Comparison of ENCODE assay signal across 8 cellular contexts in the genomic region with DNA sequence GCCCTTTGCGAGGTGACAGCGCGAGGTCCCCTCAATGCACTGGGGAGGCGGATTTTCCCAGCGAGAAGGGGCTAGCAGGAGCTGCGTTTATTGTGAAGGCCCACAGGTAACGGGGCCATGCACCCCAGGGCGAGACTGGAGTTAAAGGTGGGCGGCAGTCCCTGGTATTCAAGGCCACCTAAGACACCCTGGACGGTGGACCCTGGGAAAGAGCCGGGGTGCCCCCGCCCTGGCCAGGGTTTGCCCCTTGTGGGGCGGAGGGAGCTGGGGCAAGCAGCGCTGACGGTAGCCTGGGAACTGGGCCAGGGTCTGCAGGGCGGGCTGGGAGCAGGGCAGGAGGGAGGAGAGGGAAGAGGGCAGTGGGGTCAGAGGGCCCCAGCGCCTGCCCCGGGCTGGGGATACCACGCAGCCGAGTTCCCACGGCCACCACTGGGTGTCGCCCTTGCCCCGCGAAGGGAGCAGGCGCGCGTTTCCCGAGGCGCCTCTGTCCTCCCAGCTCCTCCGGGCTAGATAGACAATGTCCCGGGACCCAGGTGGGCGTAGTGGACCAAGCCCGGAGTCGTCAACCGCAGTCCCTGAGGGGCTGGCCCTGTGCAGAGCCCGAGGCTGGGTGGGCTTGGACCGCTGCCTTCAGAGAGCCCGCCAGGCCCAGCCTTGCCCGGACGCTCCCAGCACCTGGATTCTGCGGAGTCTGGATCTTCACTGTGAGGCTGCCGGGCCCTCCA.
DNase-seq lines count a peak whose midpoint lies in the region; ATAC-seq and TF ChIP-seq lines count a peak whose summit lies in the region.

No MANE protein-coding gene starts in this region.

- peaks cover 16% of the 10 kb centered on the region for H3K9me3 Mint-ChIP-seq in nephron

- H3K9me3 ChIP-seq in esophagus muscularis mucosa, result no peaks in the 10 kb centered on the region

- no peak overlapping the region for H3K27ac ChIP-seq in esophagus muscularis mucosa (replicated peaks in 1 of 4)

- peak; percentile 93 for ATAC-seq in HG02798 (IDR thresholded peaks at IDR 0.05; ENCODE audit: poor library complexity, unreplicated experiment)

- peaks cover 5% of the 10 kb centered on the region for H3K4me1 Mint-ChIP-seq in nephron

- TF ChIP-seq CTCF in esophagus muscularis mucosa (IDR thresholded peaks at IDR 0.05) (peak; percentile 78 to 100 (median 96)), nephron (IDR thresholded peaks at IDR 0.05; ENCODE audit: unreplicated experiment in 3 of 3) (peak; percentile 94 to 96 (median 96))

- H3K4me1 ChIP-seq in esophagus muscularis mucosa, result peaks cover 6 to 8% (median 6%) of the 10 kb centered on the region in 4 donors

- no peak overlapping the region for H3K27ac Mint-ChIP-seq in nephron

- H3K36me3 ChIP-seq in esophagus muscularis mucosa, result no peaks in the 10 kb centered on the region

- TF ChIP-seq POLR2A in esophagus muscularis mucosa (IDR thresholded peaks at IDR 0.05; ENCODE audit: low read depth), result no peak

- 42% methylated on average over 30 of the region's 42 CpGs for WGBS in esophagus muscularis mucosa

- no peak for TF ChIP-seq EP300 in esophagus muscularis mucosa (IDR thresholded peaks at IDR 0.05)

- intact Hi-C loops in esophagus muscularis mucosa (cut with DNase I), result no loop called here

- DNase-seq in NCI-H2107 (lab: John Stamatoyannopoulos, UW) (peak; percentile 37), NCI-H2107 treated with DMSO at 0.1 percent for 48 hours (lab: John Stamatoyannopoulos, UW; ENCODE audit: unreplicated experiment) (no peak), NCI-H526 (lab: John Stamatoyannopoulos, UW) (peak; percentile 29 to 68), activated T-cell treated with anti-CD3 and anti-CD28 coated beads for 1 hour (ENCODE audit: low read depth) (peak; percentile 65), esophagus muscularis mucosa (ENCODE audit: extremely low spot score) (no peak)
- peak; percentile 57 for DNase-seq in stimulated activated naive CD4-positive, alpha-beta T cell treated with Interleukin-2 at 50 U/mL for 16 hours (lab: John Stamatoyannopoulos, UW)

- no peaks in the 10 kb centered on the region for H3K27me3 ChIP-seq in esophagus muscularis mucosa

- peaks cover 3% of the 10 kb centered on the region for H3K27me3 Mint-ChIP-seq in nephron (ENCODE audit: low read depth)

- peak overlapping the region in 1 of 3 experiments; percentile 4 for H3K4me3 Mint-ChIP-seq in nephron

- H3K36me3 Mint-ChIP-seq in nephron (ENCODE audit: low read depth), result no peaks in the 10 kb centered on the region

- H3K4me3 ChIP-seq in esophagus muscularis mucosa, result peak overlapping the region in 1 of 4 donors; percentile 23

Comparison
In these comparisons a context has a peak if more than half of its experiments do, and no peak if none do; other contexts are left out.
1. DNase-seq: peak in NCI-H2107 (single experiment), NCI-H526 (2 of 2), activated T-cell treated with anti-CD3 and anti-CD28 coated beads for 1 hour (single experiment) and stimulated activated naive CD4-positive, alpha-beta T cell treated with Interleukin-2 at 50 U/mL for 16 hours (single experiment); none in NCI-H2107 treated with DMSO at 0.1 percent for 48 hours (single experiment) and esophagus muscularis mucosa (single experiment).